ENCODE assay signal across 8 cellular contexts in the genomic region with DNA sequence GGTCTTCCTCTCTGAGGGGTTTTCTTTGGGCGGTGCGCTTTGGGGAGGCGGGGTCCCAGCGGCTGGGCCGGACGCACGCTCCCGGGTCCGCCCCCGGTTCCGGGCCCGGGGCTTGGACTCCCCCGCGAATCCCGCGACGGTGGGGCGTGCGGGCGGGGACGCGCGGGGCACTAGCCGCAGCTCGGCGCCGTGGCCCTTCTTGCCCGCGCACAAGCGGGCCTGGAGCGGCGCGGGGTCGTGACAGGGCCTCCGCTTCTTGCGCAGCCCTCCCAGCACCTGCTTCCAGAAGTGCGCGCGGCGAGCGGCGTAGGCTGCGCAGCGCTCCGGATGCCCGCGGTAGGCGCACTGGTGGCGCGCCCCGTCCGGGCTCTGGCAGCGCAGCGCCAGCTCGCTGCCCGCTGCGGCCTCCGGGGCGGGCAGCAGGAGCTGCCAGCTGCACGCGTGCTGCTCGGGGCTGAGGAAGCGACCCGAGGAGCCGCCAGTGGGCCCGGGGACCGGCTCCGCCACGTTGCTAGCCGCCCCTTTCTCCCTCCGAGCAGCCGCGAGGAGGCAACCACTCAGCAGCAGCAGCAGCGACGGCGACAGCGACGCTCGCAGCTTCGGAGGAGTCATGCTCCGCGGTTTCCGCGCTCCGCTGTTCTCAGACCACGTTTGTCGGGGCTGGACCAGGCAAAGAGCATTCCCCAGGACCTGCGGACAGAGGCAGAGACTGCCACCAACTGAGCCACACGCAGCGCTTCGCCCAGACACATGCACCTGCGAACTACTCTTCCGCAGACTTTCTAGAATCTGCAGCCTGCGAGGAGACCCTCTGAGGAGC. TPM values are rescaled to one million over a fixed set of nuclear protein-coding genes. Genes with fewer than 3 reads are reported as not detected.
A peak's percentile ranks its signal among the peaks of the same experiment; 100 is the strongest.
DNase-seq lines count a peak whose midpoint lies in the region; ATAC-seq, FAIRE-seq and TF ChIP-seq lines count a peak whose summit lies in the region.

No MANE protein-coding gene starts in this region.

- no peaks in the 10 kb centered on the region for H3F3A ChIP-seq in smooth muscle cell (ENCODE audit: low read depth)

- H3K27ac ChIP-seq in smooth muscle cell (ENCODE audit: low read depth), result no peak overlapping the region

- H3K27me3 Mint-ChIP-seq in MCF 10A (ENCODE audit: insufficient read depth, unreplicated experiment), result peaks cover 5% of the 10 kb centered on the region

- H3K4me2 ChIP-seq in smooth muscle cell, result peak overlapping the region; percentile 90

- H3K36me3 ChIP-seq in smooth muscle cell (ENCODE audit: low read depth), result no peaks in the 10 kb centered on the region

- peak overlapping the region; percentile 76 for H3K4me3 Mint-ChIP-seq in MCF 10A (ENCODE audit: unreplicated experiment)

- H3K27ac Mint-ChIP-seq in MCF 10A (ENCODE audit: low read depth, unreplicated experiment), result peak overlapping the region; percentile 3

- BruUV-seq in MCF 10A (replicated peaks; lab: Mats Ljungman, UMichigan), result no TSS peak

- WGBS in smooth muscle cell (ENCODE audit: low lambda C conversion rate), result 1% methylated on average over 69 of the region's 94 CpGs

- H3K36me3 Mint-ChIP-seq in MCF 10A (ENCODE audit: insufficient read depth, unreplicated experiment), result no peaks in the 10 kb centered on the region

- intact Hi-C loops in MCF 10A (cut with micrococcal nuclease), result loop anchor here (1.0 kb wide), 1 partner anchor 52 kb away; no protein-coding TSS in a partner anchor

- H3K9me3 ChIP-seq in smooth muscle cell (replicated peaks; ENCODE audit: low read depth), result no peaks in the 10 kb centered on the region

- DNase-seq in 8988T, result peak; percentile 73
- peak; percentile 73 for DNase-seq in GM18507 (ENCODE audit: extremely low spot score, insufficient read length, low read depth)
- DNase-seq in NCI-H2029 treated with DMSO at 0.1 percent for 48 hours (lab: John Stamatoyannopoulos, UW), result peak; percentile 12
- DNase-seq in UCSD-AML1 (lab: John Stamatoyannopoulos, UW; ENCODE audit: unreplicated experiment), result peak; percentile 87
- DNase-seq in MCF 10A (ENCODE audit: unreplicated experiment), result peak; percentile 70
- DNase-seq in iPS-NIHi11 (ENCODE audit: low spot score), result peak; percentile 85
- peak; percentile 21 for DNase-seq in smooth muscle cell (lab: John Stamatoyannopoulos, UW; ENCODE audit: unreplicated experiment)

- H3K4me1 ChIP-seq in smooth muscle cell (ENCODE audit: low read depth), result peaks cover 19% of the 10 kb centered on the region

- no peaks in the 10 kb centered on the region for H4K20me1 ChIP-seq in smooth muscle cell (ENCODE audit: low read depth)

- H3K27me3 ChIP-seq in smooth muscle cell (ENCODE audit: low read depth), result peaks cover 2% of the 10 kb centered on the region

- CTCF ChIA-PET in MCF 10A (lab: Yijun Ruan, JAX), result interaction anchor here (0.6 to 1.4 kb wide), 8 partner anchors 13 to 531 kb away, joined by 3 to 5 read pairs (median 4); a partner anchor contains a TSS

- no peaks in the 10 kb centered on the region for H3K79me2 ChIP-seq in smooth muscle cell (ENCODE audit: low read depth)

- POLR2A ChIA-PET in MCF 10A (lab: Yijun Ruan, JAX), result interaction anchor here (0.6 to 3.1 kb wide), 13 partner anchors 10 to 361 kb away, joined by 3 to 41 read pairs (median 5); a partner anchor contains a TSS

- FAIRE-seq in GM18507 (lab: Jason Lieb, UNC), result peak; percentile 92

- peak overlapping the region; percentile 10 for H3K9ac ChIP-seq in smooth muscle cell (ENCODE audit: low read depth)

- peak overlapping the region; percentile 88 for H2AFZ ChIP-seq in smooth muscle cell (ENCODE audit: low read depth)

- H3K9me3 Mint-ChIP-seq in MCF 10A (ENCODE audit: unreplicated experiment), result no peaks in the 10 kb centered on the region

- TF ChIP-seq CTCF in MCF 10A (IDR thresholded peaks at IDR 0.05; ENCODE audit: unreplicated experiment), result peak; percentile 2
- peak; percentile 27 for TF ChIP-seq CTCF in smooth muscle cell (IDR thresholded peaks at IDR 0.05; ENCODE audit: borderline replicate concordance, insufficient read depth, poor library complexity, severe bottlenecking)

- ATAC-seq in HG02970 (IDR thresholded peaks at IDR 0.05; ENCODE audit: low FRiP score, unreplicated experiment), result peak; percentile 77

- peaks cover 6% of the 10 kb centered on the region for H3K4me1 Mint-ChIP-seq in MCF 10A (ENCODE audit: insufficient read depth, unreplicated experiment)

- H3K4me3 ChIP-seq in smooth muscle cell, result peak overlapping the region; percentile 87

RNA-seq across cellular contexts. Expression of a gene that starts 0.7 kb away (rescaled TPM):
- total RNA-seq in MCF 10A (2022) (0.86 and 1.1 TPM in 2 replicates), smooth muscle cell (1.5 and 2.0 TPM in 2 replicates)
- polyA plus RNA-seq in smooth muscle cell, result 2.0 and 3.9 TPM in 2 replicates

RNA-seq across cellular contexts. Expression of a gene that starts 15.0 kb away (rescaled TPM):
- total RNA-seq in MCF 10A (2022) (35.5 and 37.0 TPM in 2 replicates), smooth muscle cell (47.3 and 62.8 TPM in 2 replicates)
- 13.2 and 19.4 TPM in 2 replicates for polyA plus RNA-seq in smooth muscle cell

Comparison
In these comparisons a context has a peak if more than half of its experiments do, and no peak if none do; other contexts are left out.
1. DNase-seq: peak in every context shown above with its lines; median percentile 87 in UCSD-AML1; 85 in iPS-NIHi11; 73 in 8988T; 73 in GM18507; 70 in MCF 10A; 21 in smooth muscle cell; 12 in NCI-H2029 treated with DMSO at 0.1 percent for 48 hours.